Comparison of ENCODE assay signal across 9 cellular contexts in genomic region chr22:46537946-46538815, GRCh38. TPM values are rescaled to one million over a fixed set of nuclear protein-coding genes. Genes with fewer than 3 reads are reported as not detected.
DNase-seq lines count a peak whose midpoint lies in the region; ATAC-seq, FAIRE-seq and TF ChIP-seq lines count a peak whose summit lies in the region.
"Had no signal": no experiment of that assay in that cellular context is flagged by ENCODE, and none has a peak within 500 bp of the region (broad histone marks: within the 10 kb centered on the region; RNA-seq: fewer than 3 reads in every experiment).

No MANE protein-coding gene starts in this region.

- H3K9me3 ChIP-seq in K562 (replicated peaks; ENCODE audit: control insufficient read depth, insufficient read depth, low read depth, low read length) (no peaks in the 10 kb centered on the region), uterus (no peaks in the 10 kb centered on the region)

- no peaks in the 10 kb centered on the region for H3K9me1 ChIP-seq in K562 (ENCODE audit: control insufficient read depth, insufficient read depth, low read length)

- POLR2A ChIA-PET in K562 (lab: Yijun Ruan, JAX), result no interaction called here

- FAIRE-seq in K562 (lab: Jason Lieb, UNC), result no peak
- FAIRE-seq: colon had no signal

- peaks cover 0 to 21% of the 10 kb centered on the region in 2 experiments; a peak in 2 of 5 replicates for H3K4me1 ChIP-seq in K562 (replicated peaks in 1 of 2; ENCODE audit: control insufficient read depth in 2 of 2, insufficient read depth in 2 of 2, low read length in 2 of 2)
- H3K4me1 ChIP-seq in uterus, result peaks cover 0 to 22% of the 10 kb centered on the region in 2 donors

- H3K36me3 ChIP-seq in K562 (ENCODE audit: control insufficient read depth, insufficient read depth, low read length) (no peaks in the 10 kb centered on the region), uterus (no peaks in the 10 kb centered on the region)

- no TSS peak for BruUV-seq in K562 (replicated peaks; lab: Mats Ljungman, UMichigan)

- H3K27me3 ChIP-seq in K562 (ENCODE audit: control insufficient read depth in 2 of 2, insufficient read depth in 2 of 2, low read length in 2 of 2) (peaks cover 13 to 41% of the 10 kb centered on the region in 2 experiments), uterus (no peaks in the 10 kb centered on the region)

- no peak overlapping the region for H3K4me2 ChIP-seq in K562 (ENCODE audit: insufficient read depth, low read length)

- H3K36me3 Mint-ChIP-seq in stimulated activated naive CD8-positive, alpha-beta T cell treated with anti-CD3 and anti-CD28 coated beads, Interleukin-15, Interleukin-2, amounts not matched to agents 100 ng/mL and 50 ng/mL, for 24 hours (ENCODE audit: low read depth), result no peaks in the 10 kb centered on the region

- H4K20me1 ChIP-seq in K562 (replicated peaks; ENCODE audit: control insufficient read depth, insufficient read depth, low read length), result no peaks in the 10 kb centered on the region

- H3K27ac ChIP-seq in K562 (ENCODE audit: extremely low read depth, low read depth, low read length) (no peak overlapping the region), uterus (no peak overlapping the region)

- peaks cover 6% of the 10 kb centered on the region for H3K4me1 Mint-ChIP-seq in stimulated activated naive CD8-positive, alpha-beta T cell treated with anti-CD3 and anti-CD28 coated beads, Interleukin-15, Interleukin-2, amounts not matched to agents 100 ng/mL and 50 ng/mL, for 24 hours (ENCODE audit: low read depth)

- no peak for TF ChIP-seq EP300 in K562 (IDR thresholded peaks at IDR 0.05; ENCODE audit: low read length)

- 28% methylated on average over 20 of the region's 70 CpGs for WGBS in K562 (ENCODE audit: insufficient coverage, low coverage, missing lambda C conversion rate)

- no peak overlapping the region for H3K27ac Mint-ChIP-seq in stimulated activated naive CD8-positive, alpha-beta T cell treated with anti-CD3 and anti-CD28 coated beads, Interleukin-15, Interleukin-2, amounts not matched to agents 100 ng/mL and 50 ng/mL, for 24 hours

- intact Hi-C loops in K562 (cut with micrococcal nuclease), result no loop called here
- intact Hi-C loops in uterus (cut with DNase I; ENCODE audit: low total_unique reads), result no loop called here

- peak in 1 of 3 experiments; percentile 25; a peak in 2 of 6 replicates for TF ChIP-seq CTCF in K562 (IDR thresholded peaks at IDR 0.05 in 2 of 3, conservative IDR thresholded peaks at IDR 0.05 in 1 of 3; ENCODE audit: insufficient read depth in 2 of 3, low read depth in 1 of 3, low read length in 3 of 3)
- peak in 1 of 4 experiments; percentile 8 for TF ChIP-seq CTCF in uterus (IDR thresholded peaks at IDR 0.05)

- peaks cover 32% of the 10 kb centered on the region for H3K27me3 Mint-ChIP-seq in stimulated activated naive CD8-positive, alpha-beta T cell treated with anti-CD3 and anti-CD28 coated beads, Interleukin-15, Interleukin-2, amounts not matched to agents 100 ng/mL and 50 ng/mL, for 24 hours

- no peak for DNase-seq in stimulated activated naive CD8-positive, alpha-beta T cell treated with anti-CD3 and anti-CD28 coated beads, Interleukin-15, Interleukin-2, amounts not matched to agents 100 U/mL and 50 U/mL, for 24 hours
- no peak for DNase-seq in K562 (ENCODE audit: extremely low read depth in 1 of 4, low spot score in 3 of 4)
- peak; percentile 32 for DNase-seq in kidney glomerular epithelial cell (lab: John Stamatoyannopoulos, UW)
- DNase-seq in uterus, result no peak
- no peak for DNase-seq in hypothalamus (lab: John Stamatoyannopoulos, UW)

- peak overlapping the region; percentile 26 for H3K4me3 Mint-ChIP-seq in stimulated activated naive CD8-positive, alpha-beta T cell treated with anti-CD3 and anti-CD28 coated beads, Interleukin-15, Interleukin-2, amounts not matched to agents 100 ng/mL and 50 ng/mL, for 24 hours

- no peak for TF ChIP-seq RAD21 in K562 (CRISPR knock-in tag; conservative IDR thresholded peaks at IDR 0.05 in 1 of 2, IDR thresholded peaks at IDR 0.05 in 1 of 2)

- no peaks in the 10 kb centered on the region for H3K9me3 Mint-ChIP-seq in stimulated activated naive CD8-positive, alpha-beta T cell treated with anti-CD3 and anti-CD28 coated beads, Interleukin-15, Interleukin-2, amounts not matched to agents 100 ng/mL and 50 ng/mL, for 24 hours

- H3K9ac ChIP-seq in K562 (ENCODE audit: insufficient read depth in 1 of 2, low read depth in 2 of 2, low read length in 2 of 2), result no peak overlapping the region

- ATAC-seq in stimulated activated naive CD8-positive, alpha-beta T cell treated with anti-CD3 and anti-CD28 coated beads, Interleukin-15, Interleukin-2, amounts not matched to agents 100 U/mL and 50 U/mL, for 24 hours, result no peak
- ATAC-seq in K562, result no peak
- no peak for ATAC-seq in GM18498 (IDR thresholded peaks at IDR 0.05; ENCODE audit: unreplicated experiment)
- no peak for ATAC-seq in GM21825 (IDR thresholded peaks at IDR 0.05; ENCODE audit: unreplicated experiment)

- H2AFZ ChIP-seq in K562 (ENCODE audit: low read depth, low read length), result no peak overlapping the region

- in situ Hi-C loops in K562 (cut with MboI), result no loop called here

- H3K4me3 ChIP-seq in K562 (no peak overlapping the region), uterus (peak overlapping the region; percentile 5 to 31)

- H3K79me2 ChIP-seq in K562 (ENCODE audit: control insufficient read depth, insufficient read depth, low read length), result no peaks in the 10 kb centered on the region

- CTCF ChIA-PET in K562 (lab: Yijun Ruan, JAX; ENCODE audit: low intra/inter-chr PET ratio), result no interaction called here

- TF ChIP-seq POLR2A in K562 (conservative IDR thresholded peaks at IDR 0.05) (no peak), uterus (IDR thresholded peaks at IDR 0.05) (no peak)

TF ChIP-seq in K562, 482 proteins besides CTCF, POLR2A, EP300 and RAD21:
- TF ChIP-seq ZNF263 (CRISPR knock-in tag; IDR thresholded peaks at IDR 0.05; ENCODE audit: borderline replicate concordance), result no peak
- TF ChIP-seq, protein P1, sequence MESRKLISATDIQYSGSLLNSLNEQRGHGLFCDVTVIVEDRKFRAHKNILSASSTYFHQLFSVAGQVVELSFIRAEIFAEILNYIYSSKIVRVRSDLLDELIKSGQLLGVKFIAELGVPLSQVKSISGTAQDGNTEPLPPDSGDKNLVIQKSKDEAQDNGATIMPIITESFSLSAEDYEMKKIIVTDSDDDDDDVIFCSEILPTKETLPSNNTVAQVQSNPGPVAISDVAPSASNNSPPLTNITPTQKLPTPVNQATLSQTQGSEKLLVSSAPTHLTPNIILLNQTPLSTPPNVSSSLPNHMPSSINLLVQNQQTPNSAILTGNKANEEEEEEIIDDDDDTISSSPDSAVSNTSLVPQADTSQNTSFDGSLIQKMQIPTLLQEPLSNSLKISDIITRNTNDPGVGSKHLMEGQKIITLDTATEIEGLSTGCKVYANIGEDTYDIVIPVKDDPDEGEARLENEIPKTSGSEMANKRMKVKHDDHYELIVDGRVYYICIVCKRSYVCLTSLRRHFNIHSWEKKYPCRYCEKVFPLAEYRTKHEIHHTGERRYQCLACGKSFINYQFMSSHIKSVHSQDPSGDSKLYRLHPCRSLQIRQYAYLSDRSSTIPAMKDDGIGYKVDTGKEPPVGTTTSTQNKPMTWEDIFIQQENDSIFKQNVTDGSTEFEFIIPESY (CRISPR knock-in tag; IDR thresholded peaks at IDR 0.05), result peak; percentile 45; the same call in 1 of the 2 replicates
TF ChIP-seq in K562: peak in this region for 1.

RNA-seq across cellular contexts. Expression of gene CELSR1, which starts 0.8 kb away (rescaled TPM):
- total RNA-seq in K562 (2011; cell fraction: chromatin; rRNA removed; ENCODE audit: low replicate concordance), result 0.14 and 0.19 TPM in 2 replicates
- 0.13 and 0.33 TPM in 2 replicates for total RNA-seq in K562 (2011; cell fraction: nucleolus; rRNA removed)
- not detected in 2 replicates for total RNA-seq in K562 (2011; cell fraction: nucleoplasm; rRNA removed)
- total RNA-seq in K562 (2014; rRNA removed) (not detected in 2 replicates), K562 (2014; rRNA removed; fragmentation: Illumina TruSeq; extraction: Trizol) (not detected in 2 replicates), K562 (2015; rRNA removed; fragmentation: Illumina TruSeq; extraction: Trizol) (not detected in 2 replicates), K562 (2021) (0.04 and 0.09 TPM in 2 replicates), uterus (10 to 100 TPM in 1 of 4 donors, 1 to 10 TPM in 3; 1.5 to 15.8 (median 8.4) TPM)
- polyA plus RNA-seq in K562 (2011; rRNA removed) (not detected in 2 replicates), K562 (2014; fragmentation: Illumina TruSeq; extraction: Trizol) (not detected in 2 replicates), K562 (2014; fragmentation: Nextera tagmentation; extraction: Ambion mirVana) (under 1 TPM in 1 of 2 experiments, not detected in 1; under 0.01 TPM), K562 (2014; rRNA removed) (not detected in 2 replicates)
- polyA plus RNA-seq in K562 (2011; cell fraction: cytosol; rRNA removed), result 0.01 and 0.03 TPM in 2 replicates
- 0.01 TPM in 1 of 2 replicates, not detected in the other for polyA plus RNA-seq in K562 (2011; cell fraction: nucleus; rRNA removed)
- 0.01 TPM in 2 replicates for polyA plus RNA-seq in K562 (2012)
- not detected in 2 replicates for polyA minus RNA-seq in K562 (2011; rRNA and poly(A)+ RNA removed)
- polyA minus RNA-seq in K562 (2011; cell fraction: cytosol; rRNA and poly(A)+ RNA removed), result not detected in 2 replicates
- 0.13 TPM in 1 of 2 replicates, not detected in the other for polyA minus RNA-seq in K562 (2011; cell fraction: nucleus; rRNA and poly(A)+ RNA removed)
